In genomic region chr9:84513981-84514380, GRCh38 we compare ENCODE assay signal across 19 cellular contexts.
"Had no signal": no experiment of that assay in that cellular context is flagged by ENCODE, and none has a peak within 500 bp of the region (broad histone marks: within the 10 kb centered on the region; RNA-seq: fewer than 3 reads in every experiment).

No MANE protein-coding gene starts in this region.

- H3K4me3 ChIP-seq: lower lobe of right lung, right lobe of liver, testis had no signal

- H3K27ac ChIP-seq: epithelial cell of prostate, lower lobe of right lung, right lobe of liver had no signal

- H3K9me3 ChIP-seq: lower lobe of right lung, right lobe of liver, testis had no signal

- H3K36me3 ChIP-seq: lower lobe of right lung, right lobe of liver had no signal

- ATAC-seq: activated T-cell treated with anti-CD3 and anti-CD28 coated beads, Interleukin-2, amount 50 U/mL, for 4 hours; activated T-helper 17 cell treated with anti-CD3 and anti-CD28 coated beads, Interleukin-2, amount 50 U/mL, for 72 hours; lower lobe of right lung; natural killer cell; stimulated activated naive CD8-positive, alpha-beta T cell treated with anti-CD3 and anti-CD28 coated beads, Interleukin-15, Interleukin-2, amounts not matched to agents 100 U/mL and 50 U/mL, for 24 hours; WTC11 had no signal

- H3K27me3 ChIP-seq: right lobe of liver, testis had no signal

- DNase-seq: activated CD4-positive, alpha-beta memory T cell treated with anti-CD3 and anti-CD28 coated beads, Interleukin-2, amount 10 ng/mL, durations not matched to agents 7 days and 5 days; activated CD4-positive, alpha-beta T cell treated with anti-CD3 and anti-CD28 coated beads for 1 hour; activated CD4-positive, alpha-beta T cell treated with anti-CD3 and anti-CD28 coated beads, Interleukin-2, amount 10 ng/mL, durations not matched to agents 7 days and 5 days; activated T-cell treated with anti-CD3 and anti-CD28 coated beads, Interleukin-2, amount 50 U/mL, for 4 hours; dermis blood vessel endothelial cell; effector CD4-positive, alpha-beta T cell; glutamatergic neuron; lower lobe of right lung; mesenchymal stem cell; natural killer cell; right lobe of liver; stimulated activated CD4-positive, alpha-beta T cell treated with anti-CD3 and anti-CD28 coated beads, Interleukin-12 subunit alpha, Interleukin-12 subunit beta, amount 100 ng/mL, for 4 hours; stimulated activated CD4-positive, alpha-beta T cell treated with anti-CD3 and anti-CD28 coated beads, Interleukin-4, amount 100 ng/mL, for 1 hour; stimulated activated naive CD8-positive, alpha-beta T cell treated with anti-CD3 and anti-CD28 coated beads, Interleukin-15, Interleukin-2, amounts not matched to agents 100 U/mL and 50 U/mL, for 24 hours; T-helper 2 cell had no signal

- H3K4me1 ChIP-seq: lower lobe of right lung had no signal
